Comparison of ENCODE assay signal across 13 cellular contexts in the genomic region with DNA sequence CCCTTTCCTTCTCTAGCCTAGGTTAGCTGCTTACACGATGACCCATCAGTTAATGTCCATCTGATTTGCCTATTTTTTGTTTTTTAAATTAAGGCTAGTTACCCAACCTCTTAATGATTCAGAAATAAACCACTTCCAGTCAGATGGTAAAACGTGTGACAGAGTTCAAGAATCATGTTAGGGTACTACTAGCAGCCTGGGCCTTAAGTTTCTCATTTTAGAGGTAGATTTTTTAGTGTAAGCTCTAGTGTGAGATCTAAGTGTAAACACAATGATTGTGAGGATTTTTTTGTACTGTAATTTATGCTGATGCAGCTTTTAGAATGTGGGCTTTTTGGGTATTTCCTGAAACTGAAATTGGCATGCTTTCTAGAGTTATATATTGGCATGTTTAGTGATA.
DNase-seq lines count a peak whose midpoint lies in the region; ATAC-seq and TF ChIP-seq lines count a peak whose summit lies in the region.
"Had no signal": no experiment of that assay in that cellular context is flagged by ENCODE, and none has a peak within 500 bp of the region (broad histone marks: within the 10 kb centered on the region; RNA-seq: fewer than 3 reads in every experiment).

No MANE protein-coding gene starts in this region.

- H3K27me3 ChIP-seq in Caco-2 (replicated peaks; ENCODE audit: control insufficient read depth, insufficient read depth, low read length) (no peaks in the 10 kb centered on the region), breast epithelium (no peaks in the 10 kb centered on the region)
- H3K27me3 ChIP-seq: gastroesophageal sphincter, SJSA1 had no signal

- TF ChIP-seq POLR2A in breast epithelium (IDR thresholded peaks at IDR 0.05), result no peak

- H3K27ac Mint-ChIP-seq in Caco-2 (ENCODE audit: unreplicated experiment) (peak overlapping the region; percentile 30), nephron progenitor cell (peak overlapping the region; percentile 72)

- no TSS peak for BruUV-seq in Caco-2 (replicated peaks; lab: Mats Ljungman, UMichigan)

- H3K4me1 ChIP-seq in Caco-2 (peaks cover 34% of the 10 kb centered on the region), breast epithelium (peaks cover 2 to 14% of the 10 kb centered on the region in 2 donors)

- intact Hi-C loops in Caco-2 (cut with micrococcal nuclease; ENCODE audit: unreplicated experiment) (loop anchor here (2.0 kb wide), 1 partner anchor 23 kb away; no protein-coding TSS in a partner anchor), breast epithelium (cut with DNase I; ENCODE audit: low total_unique reads) (no loop called here)

- no peak for TF ChIP-seq CTCF in Caco-2 (IDR thresholded peaks at IDR 0.05; ENCODE audit: insufficient read depth in 1 of 2, low read depth in 1 of 2, low read length in 1 of 2, severe bottlenecking in 1 of 2, unreplicated experiment in 1 of 2)
- TF ChIP-seq CTCF in breast epithelium (IDR thresholded peaks at IDR 0.05), result no peak
- no peak for TF ChIP-seq CTCF in nephron progenitor cell (IDR thresholded peaks at IDR 0.05)

- H3K4me3 Mint-ChIP-seq in Caco-2 (ENCODE audit: unreplicated experiment) (peak overlapping the region; percentile 54), nephron progenitor cell (no peak overlapping the region)
- H3K4me3 Mint-ChIP-seq: H9 had no signal

- H3K27ac ChIP-seq in breast epithelium, result peak overlapping the region; percentile 34 to 51
- H3K27ac ChIP-seq: SJSA1, thoracic aorta had no signal

- H3K9me3 ChIP-seq in Caco-2 (peaks cover 8% of the 10 kb centered on the region; the same call in 1 of the 2 replicates), breast epithelium (no peaks in the 10 kb centered on the region)
- H3K9me3 ChIP-seq: gastroesophageal sphincter, SJSA1, thoracic aorta had no signal

- no peak overlapping the region for H3K4me3 ChIP-seq in Caco-2 (ENCODE audit: low read depth, low read length)
- H3K4me3 ChIP-seq in breast epithelium, result no peak overlapping the region
- H3K4me3 ChIP-seq: gastroesophageal sphincter, SJSA1, thoracic aorta had no signal

- POLR2A ChIA-PET in Caco-2 (lab: Charles Lee), result interaction anchor here (0.9 kb wide), 1 partner anchor 8 kb away, joined by 3 read pairs; no protein-coding TSS in a partner anchor

- H3K36me3 Mint-ChIP-seq in Caco-2 (ENCODE audit: insufficient read depth, unreplicated experiment) (no peaks in the 10 kb centered on the region), nephron progenitor cell (ENCODE audit: low read depth) (peaks cover 36% of the 10 kb centered on the region)

- H3K27me3 Mint-ChIP-seq in Caco-2 (ENCODE audit: insufficient read depth, unreplicated experiment) (no peaks in the 10 kb centered on the region), nephron progenitor cell (ENCODE audit: low read depth, poor library complexity) (no peaks in the 10 kb centered on the region)

- H3K36me3 ChIP-seq in Caco-2 (ENCODE audit: control insufficient read depth, insufficient read depth, low read length), result no peaks in the 10 kb centered on the region
- no peaks in the 10 kb centered on the region for H3K36me3 ChIP-seq in breast epithelium
- H3K36me3 ChIP-seq: gastroesophageal sphincter, SJSA1, thoracic aorta had no signal

- ATAC-seq in HG03097 (IDR thresholded peaks at IDR 0.05; ENCODE audit: low FRiP score, unreplicated experiment) (peak; percentile 46), HG02678 (IDR thresholded peaks at IDR 0.05; ENCODE audit: unreplicated experiment) (no peak), HG02588 (IDR thresholded peaks at IDR 0.05; ENCODE audit: unreplicated experiment) (no peak)
- ATAC-seq: gastroesophageal sphincter had no signal

- CTCF ChIA-PET in Caco-2 (lab: Charles Lee), result interaction anchor here (1.4 kb wide), 1 partner anchor 8 kb away, joined by 3 read pairs; no protein-coding TSS in a partner anchor

- DNase-seq in Caco-2, result no peak
- DNase-seq in breast epithelium (ENCODE audit: low spot score in 2 of 2), result no peak
- no peak for DNase-seq in nephron progenitor cell
- DNase-seq in globus pallidus (ENCODE audit: low spot score), result no peak
- no peak for DNase-seq in SKM-1 treated with dmso at 0.1 percent for 144 hours (lab: John Stamatoyannopoulos, UW; ENCODE audit: unreplicated experiment)
- DNase-seq: anterior cingulate cortex, H9 had no signal

- H3K4me1 Mint-ChIP-seq in Caco-2 (ENCODE audit: low read depth, unreplicated experiment), result peaks cover 45% of the 10 kb centered on the region
- peaks cover 4% of the 10 kb centered on the region for H3K4me1 Mint-ChIP-seq in nephron progenitor cell

- H3K9me3 Mint-ChIP-seq in Caco-2 (ENCODE audit: unreplicated experiment), result no peaks in the 10 kb centered on the region
- peaks cover 18% of the 10 kb centered on the region for H3K9me3 Mint-ChIP-seq in nephron progenitor cell
